ENCODE assay signal across 14 cellular contexts in genomic region chr18:26407721-26408601, GRCh38.
"Had no signal": no experiment of that assay in that cellular context is flagged by ENCODE, and none has a peak within 500 bp of the region (broad histone marks: within the 10 kb centered on the region; RNA-seq: fewer than 3 reads in every experiment).

No MANE protein-coding gene starts in this region.

- H3K27ac Mint-ChIP-seq: activated CD4-positive, alpha-beta memory T cell treated with anti-CD3 and anti-CD28 coated beads for 36 hours; activated naive CD8-positive, alpha-beta T cell; nephron; type B pancreatic cell had no signal

- H3K36me3 ChIP-seq: brain microvascular endothelial cell had no signal

- H3K27me3 ChIP-seq: brain microvascular endothelial cell, dorsolateral prefrontal cortex had no signal

- H3K4me3 ChIP-seq: dorsolateral prefrontal cortex had no signal

- H3K4me3 Mint-ChIP-seq: activated CD4-positive, alpha-beta memory T cell treated with anti-CD3 and anti-CD28 coated beads for 36 hours; activated naive CD8-positive, alpha-beta T cell; memory B cell; nephron; type B pancreatic cell had no signal

- H3K9me3 Mint-ChIP-seq: activated CD4-positive, alpha-beta memory T cell treated with anti-CD3 and anti-CD28 coated beads for 36 hours; nephron had no signal

- DNase-seq: activated CD4-positive, alpha-beta memory T cell treated with anti-CD3 and anti-CD28 coated beads for 36 hours; activated CD4-positive, CD25-positive, alpha-beta regulatory T cell treated with anti-CD3 and anti-CD28 coated beads, Interleukin-2, amount 50 U/mL, for 72 hours; activated gamma-delta T cell; activated T-cell treated with anti-CD3 and anti-CD28 coated beads, Interleukin-2, amount 50 U/mL, for 48 hours; brain microvascular endothelial cell; dorsolateral prefrontal cortex; stimulated activated CD4-positive, alpha-beta T cell treated with anti-CD3 and anti-CD28 coated beads, Interleukin-12 subunit alpha, Interleukin-12 subunit beta, amount 100 ng/mL, for 4 hours; stimulated activated naive CD4-positive, alpha-beta T cell; substantia nigra; T-helper 9 cell had no signal

- H3K27ac ChIP-seq: brain microvascular endothelial cell, dorsolateral prefrontal cortex had no signal

- H3K27me3 Mint-ChIP-seq: activated CD4-positive, alpha-beta memory T cell treated with anti-CD3 and anti-CD28 coated beads for 36 hours; activated naive CD8-positive, alpha-beta T cell; memory B cell; type B pancreatic cell had no signal

- H3K36me3 Mint-ChIP-seq: activated CD4-positive, alpha-beta memory T cell treated with anti-CD3 and anti-CD28 coated beads for 36 hours; activated naive CD8-positive, alpha-beta T cell; memory B cell; type B pancreatic cell had no signal
